8 cellular contexts compared by ENCODE assay signal in the genomic region with DNA sequence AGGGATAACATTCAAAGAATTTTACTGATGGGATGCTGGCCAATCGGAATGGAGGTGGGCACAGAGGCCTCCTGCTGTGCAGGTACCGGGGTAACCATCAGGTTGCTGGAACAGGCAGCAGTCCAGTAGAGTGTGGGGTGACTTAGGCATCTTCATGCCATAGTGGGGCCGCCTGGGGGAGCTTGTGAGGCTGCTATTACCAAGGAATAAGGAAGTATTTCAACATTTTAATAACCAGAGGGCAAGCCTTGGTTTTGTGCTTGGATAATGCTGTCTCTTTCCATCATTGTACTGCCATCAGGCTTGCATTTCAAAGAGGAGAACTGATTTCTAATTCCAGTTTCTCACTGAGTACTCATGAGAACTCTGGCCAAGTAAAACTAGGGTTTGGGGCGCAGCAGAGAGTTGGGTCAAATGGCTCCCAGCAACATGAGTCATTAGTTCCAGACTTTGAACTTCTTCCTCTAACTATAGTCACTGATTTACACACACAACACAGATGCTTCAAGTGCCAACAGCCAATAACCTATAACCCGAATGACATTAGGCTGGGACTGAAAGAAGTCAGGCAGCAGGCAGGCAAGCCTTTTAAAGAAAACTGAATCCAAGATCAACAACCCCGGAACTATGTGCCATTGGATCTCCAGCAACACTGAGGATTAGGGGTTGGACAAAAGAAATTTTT. TPM values are rescaled to one million over a fixed set of nuclear protein-coding genes. Genes with fewer than 3 reads are reported as not detected.
DNase-seq lines count a peak whose midpoint lies in the region; ATAC-seq, FAIRE-seq and TF ChIP-seq lines count a peak whose summit lies in the region.

No MANE protein-coding gene starts in this region.

- POLR2A ChIA-PET in AG04449 (lab: Yijun Ruan, JAX): interaction anchor here (1.1 to 1.3 kb wide), 3 partner anchors 23 to 66 kb away, joined by 3 to 8 read pairs (median 4); no protein-coding TSS in a partner anchor

- WGBS in small intestine, 3 donors: 14 to 46% (median 28%) methylated on average over 6 of the region's 6 CpGs

- FAIRE-seq in small intestine (lab: Jason Lieb, UNC): no peak

- peak; percentile 52 for TF ChIP-seq CTCF in AG04449 (IDR thresholded peaks at IDR 0.05; ENCODE audit: insufficient read depth, low read length, missing control alignments)

- no peaks in the 10 kb centered on the region for H3K27me3 ChIP-seq in small intestine (ENCODE audit: control insufficient read depth in 2 of 2, insufficient read depth in 2 of 2, low read length in 2 of 2)

- DNase-seq in AG04449 (ENCODE audit: low read depth, low spot score): peak; percentile 53
- DNase-seq in GOT3 (lab: John Stamatoyannopoulos, UW): peak; percentile 58
- DNase-seq in foreskin melanocyte: peak; percentile 38
- peak; percentile 98 for DNase-seq in small intestine
- no peak for DNase-seq in NCI-H2029 treated with DMSO at 0.1 percent for 48 hours (lab: John Stamatoyannopoulos, UW)
- DNase-seq in SW 1271 (lab: John Stamatoyannopoulos, UW): no peak

- no peaks in the 10 kb centered on the region for H3K36me3 ChIP-seq in small intestine (ENCODE audit: control insufficient read depth in 2 of 2, insufficient read depth in 2 of 2, low read length in 2 of 2)

- no peaks in the 10 kb centered on the region for H3K9me3 ChIP-seq in small intestine (ENCODE audit: control insufficient read depth, low read depth)

- CTCF ChIA-PET in AG04449 (lab: Yijun Ruan, JAX): interaction anchor here (0.6 to 3.8 kb wide), 9 partner anchors 9 to 111 kb away, joined by 3 to 16 read pairs (median 6); no protein-coding TSS in a partner anchor

- peak overlapping the region; percentile 77 to 86 for H3K27ac ChIP-seq in small intestine (ENCODE audit: low read depth in 1 of 2, low read length in 1 of 2)

- ATAC-seq in SK-N-SH treated with all-trans-retinoic acid at 6 μM for 48 hours (peak; percentile 65), HG03469 (IDR thresholded peaks at IDR 0.05; ENCODE audit: unreplicated experiment) (no peak)

- H3K4me3 ChIP-seq in AG04449 (ENCODE audit: low read depth, low read length) (no peak overlapping the region), small intestine (ENCODE audit: low read depth in 1 of 2, low read length in 2 of 2) (no peak overlapping the region)

- peaks cover 0 to 5% of the 10 kb centered on the region in 2 donors for H3K4me1 ChIP-seq in small intestine (ENCODE audit: control insufficient read depth in 2 of 2, insufficient read depth in 1 of 2, low read depth in 1 of 2, low read length in 1 of 2)

TF ChIP-seq in SK-N-SH treated with all-trans-retinoic acid at 6 μM for 48 hours, 23 proteins besides CTCF, POLR2A, EP300 and RAD21:
- TF ChIP-seq ZNF565 (CRISPR knock-in tag; conservative IDR thresholded peaks at IDR 0.05; ENCODE audit: low read depth) (no peak), CSDC2 (CRISPR knock-in tag; IDR thresholded peaks at IDR 0.05) (no peak), ZC3H10 (CRISPR knock-in tag; IDR thresholded peaks at IDR 0.05) (no peak), ZNF70 (CRISPR knock-in tag; IDR thresholded peaks at IDR 0.05) (no peak), ZNF8 (CRISPR knock-in tag; IDR thresholded peaks at IDR 0.05) (no peak)
TF ChIP-seq in SK-N-SH treated with all-trans-retinoic acid at 6 μM for 48 hours: peak in this region for 0.

RNA-seq across cellular contexts. Expression of a gene that starts 56.1 kb away (rescaled TPM):
- polyA plus RNA-seq in small intestine: 100 to 1,000 TPM in 2 of 3 donors, 10 to 100 TPM in 1; 39.4 to 150 (median 112) TPM

Comparison
In these comparisons a context has a peak if more than half of its experiments do, and no peak if none do; other contexts are left out.
1. DNase-seq: peak in AG04449 (single experiment), GOT3 (single experiment), foreskin melanocyte (single experiment) and small intestine (single experiment); none in NCI-H2029 treated with DMSO at 0.1 percent for 48 hours (single experiment) and SW 1271 (0 of 2).